Comparison of ENCODE assay signal across 20 cellular contexts in the genomic region with DNA sequence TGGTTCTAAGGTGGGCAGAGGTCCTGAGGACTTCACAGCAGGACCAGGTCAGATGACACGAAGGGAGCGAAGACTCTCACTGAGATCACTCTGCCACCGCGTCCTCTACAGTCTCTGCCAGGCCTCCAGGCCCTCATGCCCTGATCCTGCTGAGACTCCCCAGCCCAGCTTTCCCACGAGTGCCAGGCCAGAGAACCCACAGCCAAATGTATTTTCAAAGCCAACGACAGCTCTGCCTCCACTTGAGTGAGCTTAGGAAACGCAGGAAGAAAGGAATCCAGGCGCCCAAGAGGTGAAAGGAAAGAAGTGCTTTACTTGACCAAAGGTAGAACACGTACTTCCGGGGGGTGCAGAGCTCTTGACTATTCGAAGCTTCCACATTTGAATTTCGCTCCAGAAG.
DNase-seq lines count a peak whose midpoint lies in the region; ATAC-seq, FAIRE-seq and TF ChIP-seq lines count a peak whose summit lies in the region.
"Had no signal": no experiment of that assay in that cellular context is flagged by ENCODE, and none has a peak within 500 bp of the region (broad histone marks: within the 10 kb centered on the region; RNA-seq: fewer than 3 reads in every experiment).

No MANE protein-coding gene starts in this region.

- H3K27me3 Mint-ChIP-seq in GM23338 (ENCODE audit: insufficient read depth, low read depth, poor library complexity) (no peaks in the 10 kb centered on the region), type B pancreatic cell (peaks cover 14% of the 10 kb centered on the region)

- no TSS peak for BruUV-seq in HepG2 (replicated peaks; lab: Mats Ljungman, UMichigan)

- H3K4me1 Mint-ChIP-seq in GM23338: 0 out of 3 replicates have a peak, but pooled peaks cover 2% of the 10 kb centered on the region
- H3K4me1 Mint-ChIP-seq in type B pancreatic cell (ENCODE audit: unreplicated experiment): no peaks in the 10 kb centered on the region
- H3K4me1 Mint-ChIP-seq: CD4-positive, CD25-positive, alpha-beta regulatory T cell had no signal

- no peak for TF ChIP-seq RAD21 in HepG2 (CRISPR knock-in tag; IDR thresholded peaks at IDR 0.05)

- no peak for TF ChIP-seq POLR2A in HepG2 (IDR thresholded peaks at IDR 0.05; ENCODE audit: insufficient read depth in 1 of 2, low read depth in 2 of 2, low read length in 2 of 2)

- no peak overlapping the region for H3K4me2 ChIP-seq in GM23338
- H3K4me2 ChIP-seq in HepG2 (ENCODE audit: low read depth, low read length): peak overlapping the region; percentile 36; the same call in 1 of the 2 replicates
- H3K4me2 ChIP-seq: KMS-11 had no signal

- H3K27ac ChIP-seq in GM23338 (ENCODE audit: low read depth) (no peak overlapping the region), HepG2 (ENCODE audit: extremely low read length, insufficient read depth, low read length) (no peak overlapping the region), RWPE1 (no peak overlapping the region)
- H3K27ac ChIP-seq: KMS-11, SJCRH30 had no signal

- no peak for FAIRE-seq in HepG2 (lab: Jason Lieb, UNC)
- FAIRE-seq: HTR-8/SVneo had no signal

- H3K4me3 ChIP-seq in GM23338 (no peak overlapping the region), HepG2 (replicated peaks in 1 of 3; ENCODE audit: insufficient read depth in 1 of 3, low read depth in 2 of 3, low read length in 3 of 3) (no peak overlapping the region)
- H3K4me3 ChIP-seq: SJCRH30 had no signal

- CTCF ChIA-PET in HepG2 (lab: Yijun Ruan, JAX; ENCODE audit: low intra/inter-chr PET ratio, low total read pairs) (no interaction called here), RWPE1 (lab: Yijun Ruan, JAX) (no interaction called here)

- H3K4me3 Mint-ChIP-seq in GM23338 (no peak overlapping the region), type B pancreatic cell (no peak overlapping the region)
- H3K4me3 Mint-ChIP-seq: CD4-positive, CD25-positive, alpha-beta regulatory T cell had no signal

- H3K36me3 ChIP-seq in GM23338 (ENCODE audit: insufficient read depth) (no peaks in the 10 kb centered on the region), HepG2 (replicated peaks in 1 of 2; ENCODE audit: control insufficient read depth in 1 of 2, insufficient read depth in 2 of 2, low read length in 2 of 2) (no peaks in the 10 kb centered on the region)
- H3K36me3 ChIP-seq: SJCRH30 had no signal

- no peaks in the 10 kb centered on the region for H3K9me3 Mint-ChIP-seq in GM23338
- no peaks in the 10 kb centered on the region for H3K9me3 Mint-ChIP-seq in type B pancreatic cell
- H3K9me3 Mint-ChIP-seq: CD4-positive, CD25-positive, alpha-beta regulatory T cell had no signal

- no peaks in the 10 kb centered on the region for H3K27me3 ChIP-seq in GM23338 (ENCODE audit: insufficient read depth)
- H3K27me3 ChIP-seq in HepG2 (ENCODE audit: control insufficient read depth in 1 of 2, insufficient read depth in 2 of 2, low read length in 2 of 2): peaks cover 0 to 9% of the 10 kb centered on the region in 2 experiments; a peak in 1 of 5 replicates

- H4K20me1 ChIP-seq in GM23338 (replicated peaks; ENCODE audit: insufficient read depth) (no peaks in the 10 kb centered on the region), HepG2 (ENCODE audit: insufficient read depth, low read length) (no peaks in the 10 kb centered on the region)

- POLR2A ChIA-PET in HepG2 (lab: Yijun Ruan, JAX) (interaction anchor here (1.0 to 1.3 kb wide), 2 partner anchors 11 to 36 kb away, joined by 3 to 4 read pairs; no protein-coding TSS in a partner anchor), RWPE1 (lab: Yijun Ruan, JAX; ENCODE audit: low non-redundant PET) (no interaction called here)

- H3K36me3 Mint-ChIP-seq in GM23338 (ENCODE audit: low read depth) (no peaks in the 10 kb centered on the region), type B pancreatic cell (no peaks in the 10 kb centered on the region)
- H3K36me3 Mint-ChIP-seq: CD4-positive, CD25-positive, alpha-beta regulatory T cell had no signal

- TF ChIP-seq CTCF in GM23338 (conservative IDR thresholded peaks at IDR 0.05; ENCODE audit: low read depth in 2 of 2): no peak
- no peak for TF ChIP-seq CTCF in HepG2 (CRISPR knock-in tag; IDR thresholded peaks at IDR 0.05)
- no peak for TF ChIP-seq CTCF in type B pancreatic cell (conservative IDR thresholded peaks at IDR 0.05)
- TF ChIP-seq CTCF in RWPE1 (conservative IDR thresholded peaks at IDR 0.05; ENCODE audit: low read depth): no peak

- H3F3A ChIP-seq in GM23338 (replicated peaks; ENCODE audit: low read depth): no peaks in the 10 kb centered on the region

- in situ Hi-C loops in HepG2 (cut with HindIII; ENCODE audit: extremely low pct_ligation_motif_present, low pct_unique_long_range_greater_than_20kb): no loop called here

- H3K4me1 ChIP-seq in GM23338 (ENCODE audit: insufficient read depth): no peaks in the 10 kb centered on the region
- peaks cover 21% of the 10 kb centered on the region for H3K4me1 ChIP-seq in HepG2 (ENCODE audit: insufficient read depth, low read length)
- H3K4me1 ChIP-seq: SJCRH30 had no signal

- H3K79me2 ChIP-seq in GM23338 (replicated peaks; ENCODE audit: insufficient read depth): no peaks in the 10 kb centered on the region
- no peaks in the 10 kb centered on the region for H3K79me2 ChIP-seq in HepG2 (ENCODE audit: insufficient read depth, low read length)

- no peaks in the 10 kb centered on the region for H3K9me3 ChIP-seq in HepG2 (ENCODE audit: low read length)
- H3K9me3 ChIP-seq: SJCRH30 had no signal

- H3K9me2 ChIP-seq in GM23338 (ENCODE audit: insufficient read depth): no peaks in the 10 kb centered on the region

- intact Hi-C loops in HepG2 (cut with micrococcal nuclease; ENCODE audit: unreplicated experiment): loop anchor here (2.0 kb wide), 1 partner anchor 313 kb away; no protein-coding TSS in a partner anchor

- WGBS in HepG2 (ENCODE audit: low lambda C conversion rate): 64% methylated on average over 7 of the region's 12 CpGs

- no peak overlapping the region for H3K9ac ChIP-seq in HepG2 (ENCODE audit: insufficient read depth, low read depth, low read length)
- H3K9ac ChIP-seq: KMS-11 had no signal

- H3K27ac Mint-ChIP-seq in GM23338 (no peak overlapping the region), type B pancreatic cell (no peak overlapping the region)
- H3K27ac Mint-ChIP-seq: CD4-positive, CD25-positive, alpha-beta regulatory T cell had no signal

- H2AFZ ChIP-seq in GM23338 (no peak overlapping the region), HepG2 (ENCODE audit: low read length) (no peak overlapping the region)

- TF ChIP-seq EP300 in HepG2 (IDR thresholded peaks at IDR 0.05; ENCODE audit: low read depth in 2 of 2, low read length in 2 of 2) (no peak), HepG2 (CRISPR knock-in tag; IDR thresholded peaks at IDR 0.05; ENCODE audit: borderline replicate concordance) (no peak)

- ATAC-seq in GM23338 (no peak), HepG2 (peak; percentile 34), HG02588 (IDR thresholded peaks at IDR 0.05; ENCODE audit: unreplicated experiment) (no peak)

- peak; percentile 15 for DNase-seq in GM23338 (ENCODE audit: low spot score)
- DNase-seq in cerebellar cortex (ENCODE audit: low spot score): peak; percentile 27
- no peak for DNase-seq in HepG2 (ENCODE audit: low spot score)
- peak; percentile 52 for DNase-seq in type B pancreatic cell (ENCODE audit: extremely low spot score, unreplicated experiment)
- no peak for DNase-seq in RWPE1 (ENCODE audit: low spot score)
- no peak for DNase-seq in NCI-H82 treated with DMSO at 0.1 percent for 48 hours (lab: John Stamatoyannopoulos, UW; ENCODE audit: unreplicated experiment)
- DNase-seq: CD4-positive, CD25-positive, alpha-beta regulatory T cell; EL; HCEC 1CT; IMR-90; NCI-H1092 treated with DMSO at 0.1 percent for 48 hours; NCI-H1436 treated with DMSO at 0.1 percent for 48 hours; NCI-H1930; NCI-H510A treated with DMSO at 0.1 percent for 48 hours; NCI-H748 treated with DMSO at 0.1 percent for 48 hours; NK-92 treated with Interleukin-12 subunit alpha and Interleukin-12 subunit beta, amount 100 ng/mL, for 24 hours; SJCRH30 had no signal

TF ChIP-seq in GM23338, 12 proteins besides CTCF, POLR2A, EP300 and RAD21 (continues in another document):
- TF ChIP-seq STAT1 (IDR thresholded peaks at IDR 0.05; ENCODE audit: unreplicated experiment) (no peak), ZNF114 (CRISPR knock-in tag; IDR thresholded peaks at IDR 0.05) (no peak), EZH2phosphoT487 (IDR thresholded peaks at IDR 0.05; ENCODE audit: unreplicated experiment) (no peak), NANOG (IDR thresholded peaks at IDR 0.05; ENCODE audit: borderline replicate concordance) (no peak), ZNF331 (CRISPR knock-in tag; IDR thresholded peaks at IDR 0.05; ENCODE audit: low read depth) (no peak)
- TF ChIP-seq, protein P1, sequence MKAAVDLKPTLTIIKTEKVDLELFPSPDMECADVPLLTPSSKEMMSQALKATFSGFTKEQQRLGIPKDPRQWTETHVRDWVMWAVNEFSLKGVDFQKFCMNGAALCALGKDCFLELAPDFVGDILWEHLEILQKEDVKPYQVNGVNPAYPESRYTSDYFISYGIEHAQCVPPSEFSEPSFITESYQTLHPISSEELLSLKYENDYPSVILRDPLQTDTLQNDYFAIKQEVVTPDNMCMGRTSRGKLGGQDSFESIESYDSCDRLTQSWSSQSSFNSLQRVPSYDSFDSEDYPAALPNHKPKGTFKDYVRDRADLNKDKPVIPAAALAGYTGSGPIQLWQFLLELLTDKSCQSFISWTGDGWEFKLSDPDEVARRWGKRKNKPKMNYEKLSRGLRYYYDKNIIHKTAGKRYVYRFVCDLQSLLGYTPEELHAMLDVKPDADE (IDR thresholded peaks at IDR 0.05): no peak

TF ChIP-seq in HepG2, 621 proteins besides CTCF, POLR2A, EP300 and RAD21:
- no peak for TF ChIP-seq HOXA5 (CRISPR knock-in tag; IDR thresholded peaks at IDR 0.05)

Comparison
In these comparisons a context has a peak if more than half of its experiments do, and no peak if none do; other contexts are left out.
1. DNase-seq: peak in GM23338 (single experiment), cerebellar cortex (single experiment) and type B pancreatic cell (single experiment); none in HepG2 (single experiment), RWPE1 (single experiment) and NCI-H82 treated with DMSO at 0.1 percent for 48 hours (single experiment).